In the genomic region with DNA sequence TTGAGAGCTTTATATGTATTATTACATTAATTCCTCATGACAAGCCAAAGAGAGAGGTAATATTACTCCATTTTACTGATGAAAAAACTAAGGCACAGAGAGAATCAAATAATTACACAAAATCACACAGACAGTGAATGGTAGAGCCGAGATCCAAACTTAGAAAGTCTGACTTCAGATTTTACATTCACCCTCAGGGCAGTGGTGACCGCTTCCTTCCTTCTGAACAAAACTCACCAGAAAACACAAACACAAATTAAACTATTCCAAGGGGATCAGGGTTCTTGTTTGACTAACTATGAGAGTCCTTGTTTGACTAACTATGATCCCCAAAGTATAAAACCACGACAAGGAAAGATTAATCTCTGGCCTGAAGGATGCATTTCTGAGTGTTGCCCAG, we compare ENCODE assay signal across 32 cellular contexts.
"Had no signal": no experiment of that assay in that cellular context is flagged by ENCODE, and none has a peak within 500 bp of the region (broad histone marks: within the 10 kb centered on the region; RNA-seq: fewer than 3 reads in every experiment).

No MANE protein-coding gene starts in this region.

- H3K36me3 ChIP-seq: adrenal gland, brain microvascular endothelial cell, breast epithelium had no signal

- DNase-seq: activated B cell treated with CpG ODN at 0.5 μM for 24 hours; activated CD4-positive, alpha-beta memory T cell treated with anti-CD3 and anti-CD28 coated beads for 36 hours; activated CD4-positive, alpha-beta T cell treated with anti-CD3 and anti-CD28 coated beads for 4 hours; activated CD4-positive, alpha-beta T cell treated with anti-CD3 and anti-CD28 coated beads, Interleukin-2, amount 10 ng/mL, durations not matched to agents 24 days and 14 days; activated CD4-positive, alpha-beta T cell treated with anti-CD3 and anti-CD28 coated beads, Interleukin-2, amount 50 U/mL, for 1 hour; activated CD4-positive, alpha-beta T cell treated with anti-CD3 and anti-CD28 coated beads, Interleukin-2, amount 50 U/mL, for 4 hours; activated CD4-positive, CD25-positive, alpha-beta regulatory T cell treated with anti-CD3 and anti-CD28 coated beads, Interleukin-2, amount 50 U/mL, for 72 hours; activated CD8-positive, alpha-beta memory T cell treated with anti-CD3 and anti-CD28 coated beads, Interleukin-2, amount 50 U/mL, for 4 hours; activated CD8-positive, alpha-beta T cell treated with anti-CD3 and anti-CD28 coated beads for 36 hours; activated effector memory CD4-positive, alpha-beta T cell treated with Interleukin-2 at 50 U/mL for 16 hours; activated gamma-delta T cell; activated naive CD4-positive, alpha-beta T cell treated with anti-CD3 and anti-CD28 coated beads, Interleukin-2, amount 10 ng/mL, durations not matched to agents 7 days and 5 days; activated naive CD4-positive, alpha-beta T cell treated with Interleukin-2 at 50 U/mL for 16 hours; activated T-cell treated with anti-CD3 and anti-CD28 coated beads for 4 hours; activated T-cell treated with anti-CD3 and anti-CD28 coated beads, Interleukin-2, amount 50 U/mL, for 1 hour; activated T-cell treated with anti-CD3 and anti-CD28 coated beads, Interleukin-2, amount 50 U/mL, for 48 hours; adrenal gland; amniotic stem cell; aorta; body of pancreas; brain microvascular endothelial cell; central memory CD4-positive, alpha-beta T cell; T-helper 1 cell; T-helper 2 cell; T-helper 9 cell had no signal

- H3K4me1 ChIP-seq: adrenal gland, body of pancreas, breast epithelium had no signal

- H3K4me3 ChIP-seq: adrenal gland, body of pancreas, breast epithelium had no signal

- H3K36me3 Mint-ChIP-seq: activated CD4-positive, alpha-beta memory T cell treated with anti-CD3 and anti-CD28 coated beads for 36 hours; activated naive CD4-positive, alpha-beta T cell treated with anti-CD3 and anti-CD28 coated beads, Interleukin-2, amount 10 ng/mL, durations not matched to agents 7 days and 5 days; activated naive CD4-positive, alpha-beta T cell treated with anti-CD3 and anti-CD28 coated beads, Interleukin-2, amount 50 U/mL, for 24 hours; activated naive CD8-positive, alpha-beta T cell had no signal

- H3K4me1 Mint-ChIP-seq: activated B cell treated with CpG ODN at 0.5 μM for 24 hours; activated CD4-positive, alpha-beta T cell treated with anti-CD3 and anti-CD28 coated beads, Interleukin-2, amount 10 ng/mL, durations not matched to agents 24 days and 14 days; activated naive CD4-positive, alpha-beta T cell treated with anti-CD3 and anti-CD28 coated beads, Interleukin-2, amount 10 ng/mL, durations not matched to agents 7 days and 5 days; activated naive CD4-positive, alpha-beta T cell treated with anti-CD3 and anti-CD28 coated beads, Interleukin-2, amount 50 U/mL, for 24 hours had no signal

- ATAC-seq: activated CD8-positive, alpha-beta T cell treated with anti-CD3 and anti-CD28 coated beads for 36 hours; body of pancreas had no signal

- H3K27ac Mint-ChIP-seq: activated B cell treated with CpG ODN at 0.5 μM for 24 hours; activated CD4-positive, alpha-beta memory T cell treated with anti-CD3 and anti-CD28 coated beads for 36 hours; activated CD4-positive, alpha-beta T cell treated with anti-CD3 and anti-CD28 coated beads, Interleukin-2, amount 10 ng/mL, durations not matched to agents 24 days and 14 days; activated CD8-positive, alpha-beta T cell treated with anti-CD3 and anti-CD28 coated beads for 36 hours; activated naive CD4-positive, alpha-beta T cell treated with anti-CD3 and anti-CD28 coated beads, Interleukin-2, amount 10 ng/mL, durations not matched to agents 7 days and 5 days; activated naive CD4-positive, alpha-beta T cell treated with anti-CD3 and anti-CD28 coated beads, Interleukin-2, amount 50 U/mL, for 24 hours; activated naive CD8-positive, alpha-beta T cell; activated T-helper 2 cell treated with anti-CD3 and anti-CD28 coated beads, Interferon-gamma antibody, Interleukin-2, Interleukin-4, amounts not matched to agents 10 μg/mL and 5 μg/mL and 100 μg/mL, durations not matched to agents 14 hours and 24 hours and 36 hours; T-helper 1 cell treated with Interleukin-12 subunit alpha and Interleukin-12 subunit beta and Interleukin-4 antibody, amounts not matched to agents 30 μg/mL and 1 μg/mL, for 36 hours; T-helper 2 cell treated with Interferon-gamma antibody and Interleukin-4, amounts not matched to agents 5 μg/mL and 100 μg/mL, for 36 hours had no signal

- H3K27me3 Mint-ChIP-seq: activated B cell treated with CpG ODN at 0.5 μM for 24 hours; activated CD4-positive, alpha-beta memory T cell treated with anti-CD3 and anti-CD28 coated beads for 36 hours; activated CD4-positive, alpha-beta T cell treated with anti-CD3 and anti-CD28 coated beads, Interleukin-2, amount 10 ng/mL, durations not matched to agents 24 days and 14 days; activated CD8-positive, alpha-beta T cell treated with anti-CD3 and anti-CD28 coated beads for 36 hours; activated naive CD4-positive, alpha-beta T cell treated with anti-CD3 and anti-CD28 coated beads, Interleukin-2, amount 10 ng/mL, durations not matched to agents 7 days and 5 days; activated naive CD4-positive, alpha-beta T cell treated with anti-CD3 and anti-CD28 coated beads, Interleukin-2, amount 50 U/mL, for 24 hours had no signal

- H3K27me3 ChIP-seq: adrenal gland, body of pancreas, brain microvascular endothelial cell, breast epithelium had no signal

- H3K27ac ChIP-seq: adrenal gland, body of pancreas, brain microvascular endothelial cell, breast epithelium, VCaP had no signal

- H3K9me3 Mint-ChIP-seq: activated CD4-positive, alpha-beta T cell treated with anti-CD3 and anti-CD28 coated beads, Interleukin-2, amount 10 ng/mL, durations not matched to agents 24 days and 14 days; activated CD8-positive, alpha-beta T cell treated with anti-CD3 and anti-CD28 coated beads for 36 hours; activated naive CD4-positive, alpha-beta T cell treated with anti-CD3 and anti-CD28 coated beads, Interleukin-2, amount 50 U/mL, for 24 hours; activated T-helper 2 cell treated with anti-CD3 and anti-CD28 coated beads, Interferon-gamma antibody, Interleukin-2, Interleukin-4, amounts not matched to agents 10 μg/mL and 5 μg/mL and 100 μg/mL, durations not matched to agents 14 hours and 24 hours and 36 hours; T-helper 1 cell treated with Interleukin-12 subunit alpha and Interleukin-12 subunit beta and Interleukin-4 antibody, amounts not matched to agents 30 μg/mL and 1 μg/mL, for 36 hours; T-helper 2 cell treated with Interferon-gamma antibody and Interleukin-4, amounts not matched to agents 5 μg/mL and 100 μg/mL, for 36 hours had no signal

- H3K4me3 Mint-ChIP-seq: activated B cell treated with CpG ODN at 0.5 μM for 24 hours; activated CD4-positive, alpha-beta memory T cell treated with anti-CD3 and anti-CD28 coated beads for 36 hours; activated CD4-positive, alpha-beta T cell treated with anti-CD3 and anti-CD28 coated beads, Interleukin-2, amount 10 ng/mL, durations not matched to agents 24 days and 14 days; activated CD8-positive, alpha-beta T cell treated with anti-CD3 and anti-CD28 coated beads for 36 hours; activated naive CD4-positive, alpha-beta T cell treated with anti-CD3 and anti-CD28 coated beads, Interleukin-2, amount 10 ng/mL, durations not matched to agents 7 days and 5 days; activated naive CD4-positive, alpha-beta T cell treated with anti-CD3 and anti-CD28 coated beads, Interleukin-2, amount 50 U/mL, for 24 hours; activated naive CD8-positive, alpha-beta T cell; T-helper 1 cell treated with Interleukin-12 subunit alpha and Interleukin-12 subunit beta and Interleukin-4 antibody, amounts not matched to agents 30 μg/mL and 1 μg/mL, for 36 hours; T-helper 2 cell treated with Interferon-gamma antibody and Interleukin-4, amounts not matched to agents 5 μg/mL and 100 μg/mL, for 36 hours had no signal
